In genomic region chr2:88212251-88212790, GRCh38 we compare ENCODE assay signal across 9 cellular contexts. TPM values are rescaled to one million over a fixed set of nuclear protein-coding genes. Genes with fewer than 3 reads are reported as not detected.
A peak's percentile ranks its signal among the peaks of the same experiment; 100 is the strongest.
DNase-seq lines count a peak whose midpoint lies in the region; ATAC-seq and TF ChIP-seq lines count a peak whose summit lies in the region.
"Had no signal": no experiment of that assay in that cellular context is flagged by ENCODE, and none has a peak within 500 bp of the region (broad histone marks: within the 10 kb centered on the region; RNA-seq: fewer than 3 reads in every experiment).

No MANE protein-coding gene starts in this region.

- peaks cover 62% of the 10 kb centered on the region for H3K27me3 Mint-ChIP-seq in Calu3 (ENCODE audit: unreplicated experiment)
- H3K27me3 Mint-ChIP-seq in CD8-positive, alpha-beta T cell (ENCODE audit: low read depth) = peaks cover 11% of the 10 kb centered on the region
- H3K27me3 Mint-ChIP-seq in stimulated activated memory B cell treated with anti-CD40 and anti-IgM and Interleukin-4, amounts not matched to agents 10 μg/mL and 1 μg/mL and 100 μg/mL, for 72 hours = peaks cover 17% of the 10 kb centered on the region
- H3K27me3 Mint-ChIP-seq in naive thymus-derived CD8-positive, alpha-beta T cell = peaks cover 9 to 38% (median 15%) of the 10 kb centered on the region in 5 donors

- intact Hi-C loops in Calu3 (cut with micrococcal nuclease; ENCODE audit: unreplicated experiment) = no loop called here
- intact Hi-C loops in CD8-positive, alpha-beta T cell (cut with DNase I, micrococcal nuclease) = no loop called here

- peak; percentile 19 for DNase-seq in Calu3
- peak; percentile 21 for DNase-seq in HPDE6-E6E7 (ENCODE audit: extremely low spot score)
- DNase-seq in adipocyte (ENCODE audit: low read depth) = peak; percentile 40
- no peak for DNase-seq in CD8-positive, alpha-beta T cell
- no peak for DNase-seq in naive thymus-derived CD8-positive, alpha-beta T cell

- ATAC-seq in CD8-positive, alpha-beta T cell = no peak
- ATAC-seq in stimulated activated memory B cell treated with anti-CD40 and anti-IgM and Interleukin-4, amounts not matched to agents 10 μg/mL and 1 μg/mL and 100 μg/mL, for 72 hours = no peak
- ATAC-seq in GM18517 (IDR thresholded peaks at IDR 0.05; ENCODE audit: unreplicated experiment) = no peak
- no peak for ATAC-seq in naive thymus-derived CD8-positive, alpha-beta T cell

- H3K9me3 Mint-ChIP-seq in Calu3 (ENCODE audit: low read depth, unreplicated experiment) = no peaks in the 10 kb centered on the region
- no peaks in the 10 kb centered on the region for H3K9me3 Mint-ChIP-seq in CD8-positive, alpha-beta T cell
- H3K9me3 Mint-ChIP-seq in stimulated activated memory B cell treated with anti-CD40 and anti-IgM and Interleukin-4, amounts not matched to agents 10 μg/mL and 1 μg/mL and 100 μg/mL, for 72 hours = no peaks in the 10 kb centered on the region
- peaks cover 0 to 1% (median 0%) of the 10 kb centered on the region in 9 donors for H3K9me3 Mint-ChIP-seq in naive thymus-derived CD8-positive, alpha-beta T cell

- H3K27me3 ChIP-seq in adipocyte (replicated peaks; ENCODE audit: control insufficient read depth, insufficient read depth, low read length) (peaks cover 27% of the 10 kb centered on the region), liver (ENCODE audit: control insufficient read depth in 4 of 4, insufficient read depth in 4 of 4, low read length in 3 of 4) (no peaks in the 10 kb centered on the region)
- no peaks in the 10 kb centered on the region for H3K27me3 ChIP-seq in CD8-positive, alpha-beta T cell (ENCODE audit: insufficient read depth, low read length)

- H3K9ac ChIP-seq in adipocyte (ENCODE audit: low read length) (no peak overlapping the region), liver (ENCODE audit: low read depth in 1 of 2, low read length in 2 of 2) (no peak overlapping the region)

- CTCF ChIA-PET in Calu3 (lab: Charles Lee) = no interaction called here
- CTCF ChIA-PET in CD8-positive, alpha-beta T cell (lab: Charles Lee) = no interaction called here

- TF ChIP-seq CTCF in Calu3 (IDR thresholded peaks at IDR 0.05; ENCODE audit: unreplicated experiment) (peak; percentile 24), liver (IDR thresholded peaks at IDR 0.05; ENCODE audit: low read depth, low read length, missing input control) (peak; percentile 28)
- TF ChIP-seq CTCF in CD8-positive, alpha-beta T cell (IDR thresholded peaks at IDR 0.05) = no peak

- 78% methylated on average over 9 of the region's 9 CpGs for WGBS in liver

- H3K27ac Mint-ChIP-seq in Calu3 (ENCODE audit: unreplicated experiment) = no peak overlapping the region
- H3K27ac Mint-ChIP-seq in CD8-positive, alpha-beta T cell = no peak overlapping the region
- H3K27ac Mint-ChIP-seq in stimulated activated memory B cell treated with anti-CD40 and anti-IgM and Interleukin-4, amounts not matched to agents 10 μg/mL and 1 μg/mL and 100 μg/mL, for 72 hours = no peak overlapping the region
- H3K27ac Mint-ChIP-seq in naive thymus-derived CD8-positive, alpha-beta T cell = no peak overlapping the region

- no peak overlapping the region for H3K27ac ChIP-seq in liver (ENCODE audit: low read depth in 1 of 2, low read length in 2 of 2)
- H3K27ac ChIP-seq in CD8-positive, alpha-beta T cell (ENCODE audit: low read depth, low read length) = no peak overlapping the region

- H3K4me3 ChIP-seq in adipocyte (ENCODE audit: low read length) = no peak overlapping the region
- no peak overlapping the region for H3K4me3 ChIP-seq in liver (ENCODE audit: low read depth in 1 of 3, low read length in 3 of 3)
- H3K4me3 ChIP-seq in CD8-positive, alpha-beta T cell (ENCODE audit: low read depth, low read length) = no peak overlapping the region

- no peak overlapping the region for H3K4me3 Mint-ChIP-seq in Calu3 (ENCODE audit: low read depth, unreplicated experiment)
- no peak overlapping the region for H3K4me3 Mint-ChIP-seq in CD8-positive, alpha-beta T cell
- no peak overlapping the region for H3K4me3 Mint-ChIP-seq in stimulated activated memory B cell treated with anti-CD40 and anti-IgM and Interleukin-4, amounts not matched to agents 10 μg/mL and 1 μg/mL and 100 μg/mL, for 72 hours
- no peak overlapping the region for H3K4me3 Mint-ChIP-seq in naive thymus-derived CD8-positive, alpha-beta T cell

- no TSS peak for BruUV-seq in Calu3 (replicated peaks; lab: Mats Ljungman, UMichigan)

- H3K4me1 ChIP-seq in adipocyte (ENCODE audit: control insufficient read depth, insufficient read depth, low read length) = no peaks in the 10 kb centered on the region
- H3K4me1 ChIP-seq in liver (ENCODE audit: control insufficient read depth in 4 of 4, insufficient read depth in 4 of 4, low read length in 3 of 4) = peaks cover 0 to 6% (median 2%) of the 10 kb centered on the region in 4 donors
- no peaks in the 10 kb centered on the region for H3K4me1 ChIP-seq in CD8-positive, alpha-beta T cell (ENCODE audit: insufficient read depth, low read length)

- peak in 1 of 2 donors; percentile 5 for TF ChIP-seq RAD21 in liver (IDR thresholded peaks at IDR 0.05)

- no peaks in the 10 kb centered on the region for H3K4me1 Mint-ChIP-seq in Calu3 (ENCODE audit: low read depth, unreplicated experiment)
- H3K4me1 Mint-ChIP-seq in CD8-positive, alpha-beta T cell (ENCODE audit: low read depth) = no peaks in the 10 kb centered on the region
- H3K4me1 Mint-ChIP-seq in stimulated activated memory B cell treated with anti-CD40 and anti-IgM and Interleukin-4, amounts not matched to agents 10 μg/mL and 1 μg/mL and 100 μg/mL, for 72 hours = no peaks in the 10 kb centered on the region
- H3K4me1 Mint-ChIP-seq in naive thymus-derived CD8-positive, alpha-beta T cell = no peaks in the 10 kb centered on the region

- H3K36me3 ChIP-seq in adipocyte (ENCODE audit: control insufficient read depth, insufficient read depth, low read length, severe bottlenecking) (no peaks in the 10 kb centered on the region), liver (ENCODE audit: control insufficient read depth in 4 of 4, insufficient read depth in 3 of 4, low read depth in 1 of 4, low read length in 3 of 4) (no peaks in the 10 kb centered on the region)
- no peaks in the 10 kb centered on the region for H3K36me3 ChIP-seq in CD8-positive, alpha-beta T cell (ENCODE audit: insufficient read depth, low read length)

- POLR2A ChIA-PET in CD8-positive, alpha-beta T cell (lab: Charles Lee) = no interaction called here
- POLR2A ChIA-PET in naive thymus-derived CD8-positive, alpha-beta T cell (lab: Charles Lee) = no interaction called here

- H3K9me3 ChIP-seq in adipocyte (ENCODE audit: control insufficient read depth, low read length) (no peaks in the 10 kb centered on the region), liver (ENCODE audit: control insufficient read depth in 4 of 4, low read length in 3 of 4) (no peaks in the 10 kb centered on the region)
- no peaks in the 10 kb centered on the region for H3K9me3 ChIP-seq in CD8-positive, alpha-beta T cell (ENCODE audit: low read length)

- H3K36me3 Mint-ChIP-seq in Calu3 (ENCODE audit: insufficient read depth, unreplicated experiment) = no peaks in the 10 kb centered on the region
- H3K36me3 Mint-ChIP-seq in CD8-positive, alpha-beta T cell = no peaks in the 10 kb centered on the region
- no peaks in the 10 kb centered on the region for H3K36me3 Mint-ChIP-seq in stimulated activated memory B cell treated with anti-CD40 and anti-IgM and Interleukin-4, amounts not matched to agents 10 μg/mL and 1 μg/mL and 100 μg/mL, for 72 hours
- no peaks in the 10 kb centered on the region for H3K36me3 Mint-ChIP-seq in naive thymus-derived CD8-positive, alpha-beta T cell

TF ChIP-seq in liver, 16 proteins besides CTCF, POLR2A, EP300 and RAD21:
- TF ChIP-seq HNF4G (IDR thresholded peaks at IDR 0.05) = no peak
- no peak for TF ChIP-seq NR2F2 (IDR thresholded peaks at IDR 0.05)
- TF ChIP-seq REST (IDR thresholded peaks at IDR 0.05) = no peak
- TF ChIP-seq FOXA1 (IDR thresholded peaks at IDR 0.05) = no peak
- TF ChIP-seq HNF4A (conservative IDR thresholded peaks at IDR 0.05) = no peak
- TF ChIP-seq ATF3 (IDR thresholded peaks at IDR 0.05) = no peak
- no peak for TF ChIP-seq TAF1 (conservative IDR thresholded peaks at IDR 0.05)
- TF ChIP-seq EGR1 (IDR thresholded peaks at IDR 0.05; ENCODE audit: low read depth in 2 of 2) = no peak
- no peak for TF ChIP-seq JUND (IDR thresholded peaks at IDR 0.05)
- TF ChIP-seq FOXA2 (IDR thresholded peaks at IDR 0.05) = no peak

RNA-seq across cellular contexts. Expression of gene THNSL2, which starts 42.2 kb away (rescaled TPM):
- 1.4 and 2.4 TPM in 2 replicates for total RNA-seq in Calu3 (2022)
- 10 to 100 TPM in 1 of 2 donors, 1 to 10 TPM in 1; 6.9 to 50.9 TPM for total RNA-seq in liver
- 10 to 100 TPM; 15.6 to 18.7 TPM for polyA plus RNA-seq in liver
- under 1 TPM; 0.14 TPM for total RNA-seq in CD8-positive, alpha-beta T cell
- total RNA-seq in naive thymus-derived CD8-positive, alpha-beta T cell = 1 to 10 TPM; 2.3 to 3.1 TPM
- under 1 TPM; 0.36 to 0.69 (median 0.43) TPM for polyA plus RNA-seq in naive thymus-derived CD8-positive, alpha-beta T cell
- total RNA-seq: lung microvascular endothelial cell had no signal

Comparison
In these comparisons a context has a peak if more than half of its experiments do, and no peak if none do; other contexts are left out.
1. DNase-seq: peak in Calu3 (single experiment), HPDE6-E6E7 (single experiment) and adipocyte (single experiment); none in CD8-positive, alpha-beta T cell (0 of 7) and naive thymus-derived CD8-positive, alpha-beta T cell (0 of 10).